Comparison of ENCODE assay signal across 20 cellular contexts in genomic region chr6:128346569-128346968, GRCh38.
"Had no signal": no experiment of that assay in that cellular context is flagged by ENCODE, and none has a peak within 500 bp of the region (broad histone marks: within the 10 kb centered on the region; RNA-seq: fewer than 3 reads in every experiment).

No MANE protein-coding gene starts in this region.

- H3K9me3 ChIP-seq: neutrophil, pancreas, right lobe of liver, suprapubic skin, transverse colon, upper lobe of right lung, uterus had no signal

- H3K36me3 ChIP-seq: neutrophil, pancreas, right lobe of liver, suprapubic skin, transverse colon, upper lobe of right lung, uterus had no signal

- DNase-seq: dorsolateral prefrontal cortex; effector CD4-positive, alpha-beta T cell; head of caudate nucleus; midbrain; naive thymus-derived CD4-positive, alpha-beta T cell; pancreas; right lobe of liver; small intestine; stimulated activated CD4-positive, alpha-beta T cell treated with anti-CD3 and anti-CD28 coated beads, Interleukin-12 subunit alpha, Interleukin-12 subunit beta, amount 100 ng/mL, for 4 hours; stimulated activated CD4-positive, alpha-beta T cell treated with anti-CD3 and anti-CD28 coated beads, Interleukin-1b, Interleukin-23, amount 100 ng/mL, for 48 hours; stimulated activated CD4-positive, alpha-beta T cell treated with anti-CD3 and anti-CD28 coated beads, Interleukin-4, amount 100 ng/mL, for 1 hour; stimulated activated CD8-positive, alpha-beta memory T cell treated with anti-CD3 and anti-CD28 coated beads, Interleukin-4, amount 100 ng/mL, for 48 hours; stimulated activated naive CD4-positive, alpha-beta T cell; stimulated activated naive CD8-positive, alpha-beta T cell treated with anti-CD3 and anti-CD28 coated beads, Interleukin-15, amount 100 ng/mL, for 72 hours; transverse colon; upper lobe of right lung; uterus had no signal

- H3K4me3 ChIP-seq: dorsolateral prefrontal cortex, lung, pancreas, right lobe of liver, suprapubic skin, transverse colon, upper lobe of right lung, uterus had no signal

- H3K27me3 ChIP-seq: dorsolateral prefrontal cortex, neutrophil, pancreas, right lobe of liver, suprapubic skin, transverse colon, upper lobe of right lung, uterus had no signal

- H3K27ac ChIP-seq: neutrophil, pancreas, right lobe of liver, suprapubic skin, transverse colon, upper lobe of right lung, uterus had no signal
